In genomic region chr2:128028668-128029054, GRCh38 we compare ENCODE assay signal across 8 cellular contexts. TPM values are rescaled to one million over a fixed set of nuclear protein-coding genes. Genes with fewer than 3 reads are reported as not detected.
DNase-seq lines count a peak whose midpoint lies in the region; ATAC-seq, FAIRE-seq and TF ChIP-seq lines count a peak whose summit lies in the region.

No MANE protein-coding gene starts in this region.

- peaks cover 5% of the 10 kb centered on the region; the same call in 1 of the 3 replicates for H3K4me1 ChIP-seq in A549
- H3K4me1 ChIP-seq in mammary epithelial cell (ENCODE audit: insufficient read depth, low read length) = no peaks in the 10 kb centered on the region

- FAIRE-seq in A549 (lab: Jason Lieb, UNC) (no peak), HTR-8/SVneo (lab: Jason Lieb, UNC) (no peak), D721Med (lab: Jason Lieb, UNC) (no peak)

- TF ChIP-seq CTCF in A549 (IDR thresholded peaks at IDR 0.05) (no peak), mammary epithelial cell (conservative IDR thresholded peaks at IDR 0.05 in 1 of 2, IDR thresholded peaks at IDR 0.05 in 1 of 2; ENCODE audit: extremely low read depth in 1 of 2, insufficient read depth in 1 of 2, low read depth in 1 of 2, low read length in 2 of 2) (no peak), D721Med (IDR thresholded peaks at IDR 0.05; ENCODE audit: insufficient read depth, missing control alignments) (no peak)

- peaks cover 29% of the 10 kb centered on the region for H3K79me2 ChIP-seq in mammary epithelial cell (ENCODE audit: insufficient read depth, low read length)

- BruUV-seq in mammary epithelial cell (replicated peaks; lab: Mats Ljungman, UMichigan) = no TSS peak

- H4K20me1 ChIP-seq in mammary epithelial cell (ENCODE audit: insufficient read depth, low read length) = no peaks in the 10 kb centered on the region

- no peak for TF ChIP-seq POLR2A in A549 (IDR thresholded peaks at IDR 0.05; ENCODE audit: low read length)

- intact Hi-C loops in mammary epithelial cell (cut with micrococcal nuclease) = loop anchor here (2.0 to 5.0 kb wide), 2 partner anchors 62 to 171 kb away; partner anchors contain the start of genes POLR2D and UGGT1

- no peak for TF ChIP-seq EP300 in A549 (IDR thresholded peaks at IDR 0.05)

- no peaks in the 10 kb centered on the region for H3K36me3 ChIP-seq in mammary epithelial cell (ENCODE audit: insufficient read depth, low read length)

- peak overlapping the region; percentile 97 for H3K4me3 ChIP-seq in A549
- H3K4me3 ChIP-seq in mammary epithelial cell (replicated peaks in 1 of 3; ENCODE audit: insufficient read depth in 1 of 3, low read depth in 2 of 3, low read length in 3 of 3) = peak overlapping the region; percentile 59 to 100 (median 86)

- 30% methylated on average over 1 of the region's 1 CpG for WGBS in A549 (ENCODE audit: missing lambda C conversion rate)
- WGBS in mammary epithelial cell (ENCODE audit: low coverage, missing lambda C conversion rate) = 0% methylated on average over 1 of the region's 1 CpG

- TF ChIP-seq RAD21 in A549 (conservative IDR thresholded peaks at IDR 0.05 in 1 of 2, IDR thresholded peaks at IDR 0.05 in 1 of 2) = no peak

- H3K27ac ChIP-seq in A549 (peak overlapping the region; percentile 53 to 96; a peak in 5 of 6 replicates), mammary epithelial cell (ENCODE audit: insufficient read depth, low read depth, low read length) (peak overlapping the region; percentile 11)

- H3K9me3 ChIP-seq in A549 (peaks cover 18% of the 10 kb centered on the region), mammary epithelial cell (replicated peaks; ENCODE audit: insufficient read depth, low read length) (peaks cover 5% of the 10 kb centered on the region)

- CTCF ChIA-PET in A549 (lab: Yijun Ruan, JAX) = interaction anchor here (1.0 kb wide), 1 partner anchor 21 kb away, joined by 3 read pairs; no protein-coding TSS in a partner anchor
- CTCF ChIA-PET in mammary epithelial cell (lab: Charles Lee; ENCODE audit: low non-redundant PET) = no interaction called here

- dilution Hi-C loops in mammary epithelial cell (cut with HindIII; ENCODE audit: low sequenced_read_pairs) = no loop called here

- in situ Hi-C loops in mammary epithelial cell (cut with MboI; ENCODE audit: low sequenced_read_pairs in 2 of 2) = no loop called here

- H3K27me3 ChIP-seq in mammary epithelial cell (ENCODE audit: insufficient read depth, low read length) = no peaks in the 10 kb centered on the region

- peak overlapping the region; percentile 99 for H2AFZ ChIP-seq in mammary epithelial cell (ENCODE audit: low read depth, low read length)

- no peak overlapping the region for H3K9ac ChIP-seq in mammary epithelial cell (ENCODE audit: insufficient read depth, low read length)

- DNase-seq in A549 (ENCODE audit: low read depth in 1 of 2, low spot score in 1 of 2) = no peak
- DNase-seq in HTR-8/SVneo (ENCODE audit: insufficient read length, low spot score) = peak; percentile 13
- no peak for DNase-seq in mammary epithelial cell
- DNase-seq in midbrain (lab: John Stamatoyannopoulos, UW) = peak; percentile 5
- no peak for DNase-seq in dedifferentiated amniotic fluid mesenchymal stem cell (ENCODE audit: extremely low spot score)
- no peak for DNase-seq in D721Med (ENCODE audit: insufficient read length, low spot score)
- DNase-seq in NCI-H1694 treated with DMSO at 0.1 percent for 48 hours (lab: John Stamatoyannopoulos, UW) = no peak

- POLR2A ChIA-PET in A549 (lab: Yijun Ruan, JAX) = interaction anchor here (1.2 kb wide), 1 partner anchor 62 kb away, joined by 7 read pairs; the partner anchor contains the start of gene UGGT1

- H3K4me2 ChIP-seq in A549 = peak overlapping the region; percentile 64
- H3K4me2 ChIP-seq in mammary epithelial cell (ENCODE audit: insufficient read depth, low read depth, low read length) = peak overlapping the region; percentile 96

- no peak for ATAC-seq in A549
- no peak for ATAC-seq in GM18907 (IDR thresholded peaks at IDR 0.05; ENCODE audit: unreplicated experiment)

TF ChIP-seq in A549, 52 proteins besides CTCF, POLR2A, EP300 and RAD21:
- TF ChIP-seq REST (IDR thresholded peaks at IDR 0.05) = no peak
- no peak for TF ChIP-seq FOSL2 (IDR thresholded peaks at IDR 0.05)
- TF ChIP-seq FOSL2 (CRISPR knock-in tag; IDR thresholded peaks at IDR 0.05) = no peak
- TF ChIP-seq, protein P1, sequence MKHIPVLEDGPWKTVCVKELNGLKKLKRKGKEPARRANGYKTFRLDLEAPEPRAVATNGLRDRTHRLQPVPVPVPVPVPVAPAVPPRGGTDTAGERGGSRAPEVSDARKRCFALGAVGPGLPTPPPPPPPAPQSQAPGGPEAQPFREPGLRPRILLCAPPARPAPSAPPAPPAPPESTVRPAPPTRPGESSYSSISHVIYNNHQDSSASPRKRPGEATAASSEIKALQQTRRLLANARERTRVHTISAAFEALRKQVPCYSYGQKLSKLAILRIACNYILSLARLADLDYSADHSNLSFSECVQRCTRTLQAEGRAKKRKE (CRISPR knock-in tag; IDR thresholded peaks at IDR 0.05; ENCODE audit: low read depth) = no peak
- TF ChIP-seq, protein P2, sequence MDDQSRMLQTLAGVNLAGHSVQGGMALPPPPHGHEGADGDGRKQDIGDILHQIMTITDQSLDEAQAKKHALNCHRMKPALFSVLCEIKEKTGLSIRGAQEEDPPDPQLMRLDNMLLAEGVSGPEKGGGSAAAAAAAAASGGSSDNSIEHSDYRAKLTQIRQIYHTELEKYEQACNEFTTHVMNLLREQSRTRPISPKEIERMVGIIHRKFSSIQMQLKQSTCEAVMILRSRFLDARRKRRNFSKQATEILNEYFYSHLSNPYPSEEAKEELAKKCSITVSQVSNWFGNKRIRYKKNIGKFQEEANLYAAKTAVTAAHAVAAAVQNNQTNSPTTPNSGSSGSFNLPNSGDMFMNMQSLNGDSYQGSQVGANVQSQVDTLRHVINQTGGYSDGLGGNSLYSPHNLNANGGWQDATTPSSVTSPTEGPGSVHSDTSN (IDR thresholded peaks at IDR 0.05) = no peak
- no peak for TF ChIP-seq USF2 (IDR thresholded peaks at IDR 0.05)
- no peak for TF ChIP-seq CBX8 (IDR thresholded peaks at IDR 0.05)
- no peak for TF ChIP-seq CHD4 (IDR thresholded peaks at IDR 0.05; ENCODE audit: borderline replicate concordance)
- TF ChIP-seq MAFK (IDR thresholded peaks at IDR 0.05; ENCODE audit: partially characterized antibody) = no peak
- TF ChIP-seq, protein P3, sequence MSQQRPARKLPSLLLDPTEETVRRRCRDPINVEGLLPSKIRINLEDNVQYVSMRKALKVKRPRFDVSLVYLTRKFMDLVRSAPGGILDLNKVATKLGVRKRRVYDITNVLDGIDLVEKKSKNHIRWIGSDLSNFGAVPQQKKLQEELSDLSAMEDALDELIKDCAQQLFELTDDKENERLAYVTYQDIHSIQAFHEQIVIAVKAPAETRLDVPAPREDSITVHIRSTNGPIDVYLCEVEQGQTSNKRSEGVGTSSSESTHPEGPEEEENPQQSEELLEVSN (IDR thresholded peaks at IDR 0.05; ENCODE audit: borderline replicate concordance, low read depth) = no peak
- TF ChIP-seq CEBPB (IDR thresholded peaks at IDR 0.05) = no peak
- TF ChIP-seq NFE2L2 (conservative IDR thresholded peaks at IDR 0.05; ENCODE audit: low read length) = no peak
- no peak for TF ChIP-seq PHF8 (IDR thresholded peaks at IDR 0.05; ENCODE audit: borderline replicate concordance, low read depth)
- TF ChIP-seq RNF2 (IDR thresholded peaks at IDR 0.05; ENCODE audit: borderline replicate concordance, low read depth) = no peak

RNA-seq across cellular contexts. Expression of gene SAP130, which starts 0.8 kb away (rescaled TPM):
- polyA plus RNA-seq in A549 (2011; rRNA removed) = 15.1 and 17.7 TPM in 2 replicates
- 15.0 and 19.6 TPM in 2 replicates for polyA plus RNA-seq in A549 (2012; cell fraction: cytosol; rRNA removed)
- polyA plus RNA-seq in A549 (2012; cell fraction: nucleus; rRNA removed) = 18.8 and 23.6 TPM in 2 replicates
- 12.3 to 14.0 TPM (median 13.9 TPM) in 3 replicates for polyA plus RNA-seq in A549 (2017; fragmentation: RNase III; extraction: RNeasy Plus Mini Kit Qiagen cat#74134 plus additional on column Dnase treatment)
- 26.7 and 35.7 TPM in 2 replicates for polyA minus RNA-seq in A549 (2011; rRNA and poly(A)+ RNA removed)
- total RNA-seq in mammary epithelial cell = 10 to 100 TPM in 1 of 2 donors, 1 to 10 TPM in 1; 8.7 to 21.9 TPM
- polyA plus RNA-seq in mammary epithelial cell = 12.4 TPM
- polyA minus RNA-seq in mammary epithelial cell = 17.0 TPM

Comparison
In these comparisons a context has a peak if more than half of its experiments do, and no peak if none do; other contexts are left out.
1. DNase-seq: peak in HTR-8/SVneo (single experiment) and midbrain (single experiment); none in A549 (0 of 2), mammary epithelial cell (single experiment), dedifferentiated amniotic fluid mesenchymal stem cell (single experiment), D721Med (single experiment) and NCI-H1694 treated with DMSO at 0.1 percent for 48 hours (single experiment).